In the genomic region with DNA sequence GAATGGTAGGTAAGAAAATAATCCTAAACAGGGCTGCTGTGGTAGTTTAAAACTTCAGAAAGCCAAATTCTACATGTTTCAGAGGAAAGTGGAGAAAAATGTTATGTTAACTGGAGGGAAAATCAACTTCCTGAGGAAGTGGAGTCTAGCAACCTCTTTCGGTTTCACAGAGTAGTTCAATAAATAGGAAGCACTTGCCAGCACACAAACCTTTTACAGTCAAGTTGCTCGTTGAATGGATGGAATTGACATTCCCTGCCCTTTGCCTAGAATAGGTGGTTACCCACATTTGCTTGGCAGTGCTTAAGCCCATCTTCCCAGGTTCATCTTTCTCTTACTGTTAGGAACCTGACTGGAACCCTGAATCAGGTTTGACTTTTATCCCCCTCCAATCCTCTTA, we compare ENCODE assay signal across 11 cellular contexts. TPM values are rescaled to one million over a fixed set of nuclear protein-coding genes. Genes with fewer than 3 reads are reported as not detected.
A peak's percentile ranks its signal among the peaks of the same experiment; 100 is the strongest.
DNase-seq lines count a peak whose midpoint lies in the region; ATAC-seq and TF ChIP-seq lines count a peak whose summit lies in the region.
"Had no signal": no experiment of that assay in that cellular context is flagged by ENCODE, and none has a peak within 500 bp of the region (broad histone marks: within the 10 kb centered on the region; RNA-seq: fewer than 3 reads in every experiment).

No MANE protein-coding gene starts in this region.

- DNase-seq in activated naive CD4-positive, alpha-beta T cell treated with anti-CD3 and anti-CD28 coated beads for 36 hours = no peak
- no peak for DNase-seq in activated naive CD4-positive, alpha-beta T cell treated with anti-CD3 and anti-CD28 coated beads, Interleukin-2, amount 50 U/mL, for 16 hours
- DNase-seq in OCI-LY7 (ENCODE audit: low spot score) = peak; percentile 59
- no peak for DNase-seq in choroid plexus epithelial cell (ENCODE audit: low read depth)
- no peak for DNase-seq in thyroid gland
- DNase-seq in coronary artery (ENCODE audit: low spot score) = no peak
- no peak for DNase-seq in HUDEP-2 (lab: John Stamatoyannopoulos, UW; ENCODE audit: unreplicated experiment in 76 of 76)
- DNase-seq: activated CD4-positive, CD25-positive, alpha-beta regulatory T cell treated with anti-CD3 and anti-CD28 coated beads, Interleukin-2, amount 50 U/mL, for 72 hours; aorta had no signal

- intact Hi-C loops in activated naive CD4-positive, alpha-beta T cell treated with anti-CD3 and anti-CD28 coated beads for 36 hours (cut with micrococcal nuclease) = loop anchor here (1.0 kb wide), 1 partner anchor 81 kb away; no protein-coding TSS in a partner anchor
- intact Hi-C loops in OCI-LY7 (cut with micrococcal nuclease; ENCODE audit: unreplicated experiment) = no loop called here
- intact Hi-C loops in thyroid gland (cut with DNase I) = no loop called here

- peak; percentile 53 for TF ChIP-seq CTCF in OCI-LY7 (conservative IDR thresholded peaks at IDR 0.05; ENCODE audit: low read length)
- TF ChIP-seq CTCF in choroid plexus epithelial cell (conservative IDR thresholded peaks at IDR 0.05; ENCODE audit: low read depth, low read length) = peak; percentile 14
- no peak for TF ChIP-seq CTCF in thyroid gland (IDR thresholded peaks at IDR 0.05)
- TF ChIP-seq CTCF in coronary artery (IDR thresholded peaks at IDR 0.05) = no peak

- peak overlapping the region; percentile 33 for H3K4me2 ChIP-seq in OCI-LY7 (ENCODE audit: low read length)
- H3K4me2 ChIP-seq: GM23338 had no signal

- CTCF ChIA-PET in activated naive CD4-positive, alpha-beta T cell treated with anti-CD3 and anti-CD28 coated beads for 36 hours (lab: Charles Lee) = interaction anchor here (0.7 kb wide), 1 partner anchor 9 kb away, joined by 4 read pairs; no protein-coding TSS in a partner anchor
- CTCF ChIA-PET in OCI-LY7 (lab: Charles Lee; ENCODE audit: unreplicated experiment) = no interaction called here

- H3K36me3 Mint-ChIP-seq in activated naive CD4-positive, alpha-beta T cell treated with anti-CD3 and anti-CD28 coated beads for 36 hours (ENCODE audit: low read depth) = peaks cover 19% of the 10 kb centered on the region

- H3K27me3 ChIP-seq in thyroid gland = no peaks in the 10 kb centered on the region

- H3K27ac ChIP-seq in OCI-LY7 (ENCODE audit: low read depth, low read length, poor library complexity, severe bottlenecking) (peak overlapping the region; percentile 50), thyroid gland (peak overlapping the region in 2 of 3 donors; percentile 20 to 47), coronary artery (no peak overlapping the region)

- no peaks in the 10 kb centered on the region for H3K9me3 ChIP-seq in OCI-LY7 (ENCODE audit: low read length)
- H3K9me3 ChIP-seq in thyroid gland = no peaks in the 10 kb centered on the region

- no peak for ATAC-seq in HG03439 (IDR thresholded peaks at IDR 0.05; ENCODE audit: unreplicated experiment)
- ATAC-seq: GM23338 had no signal

- no TSS peak for BruUV-seq in OCI-LY7 (replicated peaks; lab: Mats Ljungman, UMichigan)

- peaks cover 42% of the 10 kb centered on the region for H3K4me1 Mint-ChIP-seq in activated naive CD4-positive, alpha-beta T cell treated with anti-CD3 and anti-CD28 coated beads for 36 hours (ENCODE audit: low read depth)
- H3K4me1 Mint-ChIP-seq: GM23338 had no signal

- H3K79me2 ChIP-seq in OCI-LY7 (ENCODE audit: insufficient read depth, low read depth, low read length) = peaks cover 58% of the 10 kb centered on the region

- H3K4me3 Mint-ChIP-seq in activated naive CD4-positive, alpha-beta T cell treated with anti-CD3 and anti-CD28 coated beads for 36 hours = no peak overlapping the region
- H3K4me3 Mint-ChIP-seq: GM23338 had no signal

- WGBS in thyroid gland, 2 donors = 57 to 72% methylated on average over 2 of the region's 2 CpGs

- H3K9me2 ChIP-seq in OCI-LY7 (ENCODE audit: insufficient read depth, low read length) = no peaks in the 10 kb centered on the region

- POLR2A ChIA-PET in OCI-LY7 (lab: Charles Lee) = no interaction called here

- H4K20me1 ChIP-seq in OCI-LY7 (ENCODE audit: insufficient read depth, low read length) = no peaks in the 10 kb centered on the region

- peak overlapping the region; percentile 20 for H3K27ac Mint-ChIP-seq in activated naive CD4-positive, alpha-beta T cell treated with anti-CD3 and anti-CD28 coated beads for 36 hours
- H3K27ac Mint-ChIP-seq: GM23338 had no signal

- H3K4me3 ChIP-seq in OCI-LY7 (ENCODE audit: low read depth, low read length, poor library complexity, severe bottlenecking) (peak overlapping the region; percentile 3), choroid plexus epithelial cell (ENCODE audit: low read depth, low read length) (no peak overlapping the region), thyroid gland (replicated peaks in 1 of 3) (no peak overlapping the region), coronary artery (no peak overlapping the region)
- H3K4me3 ChIP-seq: GM23338 had no signal

- H3K27me3 Mint-ChIP-seq in activated naive CD4-positive, alpha-beta T cell treated with anti-CD3 and anti-CD28 coated beads for 36 hours (ENCODE audit: low read depth) = no peaks in the 10 kb centered on the region

- H3K36me3 ChIP-seq in OCI-LY7 (ENCODE audit: insufficient read depth, low read length) (peaks cover 81% of the 10 kb centered on the region), thyroid gland (peaks cover 26 to 31% of the 10 kb centered on the region in 2 donors)

- no peaks in the 10 kb centered on the region for H3K9me3 Mint-ChIP-seq in activated naive CD4-positive, alpha-beta T cell treated with anti-CD3 and anti-CD28 coated beads for 36 hours
- H3K9me3 Mint-ChIP-seq: GM23338 had no signal

- H2AFZ ChIP-seq in OCI-LY7 (ENCODE audit: low read length) = no peak overlapping the region
- H2AFZ ChIP-seq: GM23338 had no signal

- H3K4me1 ChIP-seq in OCI-LY7 (ENCODE audit: insufficient read depth, low read length, poor library complexity, severe bottlenecking) (peaks cover 45% of the 10 kb centered on the region), thyroid gland (peaks cover 24 to 39% of the 10 kb centered on the region in 2 donors)

- no peak for TF ChIP-seq POLR2A in thyroid gland (IDR thresholded peaks at IDR 0.05)

RNA-seq across cellular contexts. Expression of gene ANKRD13A, which starts 15.9 kb away (rescaled TPM):
- total RNA-seq in activated naive CD4-positive, alpha-beta T cell treated with anti-CD3 and anti-CD28 coated beads for 36 hours = 10 to 100 TPM; 28.3 to 31.5 TPM
- 135 and 140 TPM in 2 replicates for total RNA-seq in OCI-LY7 (2014; rRNA removed; shearing (Covaris generic))
- total RNA-seq in OCI-LY7 (2022) (208 and 216 TPM in 2 replicates), thyroid gland (100 to 1,000 TPM; 125 to 167 (median 137) TPM)

RNA-seq across cellular contexts. Expression of gene GIT2, which starts 19.0 kb away (rescaled TPM):
- 10 to 100 TPM; 40.2 to 41.6 TPM for total RNA-seq in activated naive CD4-positive, alpha-beta T cell treated with anti-CD3 and anti-CD28 coated beads for 36 hours
- 57.1 and 60.6 TPM in 2 replicates for total RNA-seq in OCI-LY7 (2014; rRNA removed; shearing (Covaris generic))
- 123 and 124 TPM in 2 replicates for total RNA-seq in OCI-LY7 (2022)
- 10 to 100 TPM; 54.4 to 69.4 (median 60.1) TPM for total RNA-seq in thyroid gland

RNA-seq across cellular contexts. Expression of gene C12orf76, which starts 33.2 kb away (rescaled TPM):
- 10 to 100 TPM; 12.1 to 12.9 TPM for total RNA-seq in activated naive CD4-positive, alpha-beta T cell treated with anti-CD3 and anti-CD28 coated beads for 36 hours
- total RNA-seq in OCI-LY7 (2014; rRNA removed; shearing (Covaris generic)) = 17.0 and 24.4 TPM in 2 replicates
- total RNA-seq in OCI-LY7 (2022) = 24.1 and 36.6 TPM in 2 replicates
- 10 to 100 TPM; 16.1 to 41.5 (median 21.9) TPM for total RNA-seq in thyroid gland

Comparison
In these comparisons a context has a peak if more than half of its experiments do, and no peak if none do; other contexts are left out.
1. H3K27ac ChIP-seq: peak in OCI-LY7 (single experiment) and thyroid gland (2 of 3); none in coronary artery (0 of 2).
2. CTCF ChIP-seq: peak in OCI-LY7 (single experiment) and choroid plexus epithelial cell (single experiment); none in thyroid gland (0 of 6) and coronary artery (single experiment).